ENCODE assay signal across 8 cellular contexts in genomic region chr14:77580964-77581505, GRCh38. TPM values are rescaled to one million over a fixed set of nuclear protein-coding genes. Genes with fewer than 3 reads are reported as not detected.
DNase-seq lines count a peak whose midpoint lies in the region; ATAC-seq and TF ChIP-seq lines count a peak whose summit lies in the region.

No MANE protein-coding gene starts in this region.

- peak overlapping the region; percentile 60 for H3K9ac ChIP-seq in adipocyte (ENCODE audit: low read length)

- intact Hi-C loops in Calu3 (cut with micrococcal nuclease; ENCODE audit: unreplicated experiment): no loop called here

- H3K4me3 Mint-ChIP-seq in naive B cell: peak overlapping the region in 4 of 8 donors; percentile 5 to 59 (median 53)
- no peak overlapping the region for H3K4me3 Mint-ChIP-seq in Calu3 (ENCODE audit: low read depth, unreplicated experiment)

- H3K9me3 Mint-ChIP-seq in naive B cell: no peaks in the 10 kb centered on the region
- no peaks in the 10 kb centered on the region for H3K9me3 Mint-ChIP-seq in Calu3 (ENCODE audit: low read depth, unreplicated experiment)

- H3K4me3 ChIP-seq in adipocyte (ENCODE audit: low read length): peak overlapping the region; percentile 75

- DNase-seq in NCI-H2107 treated with DMSO at 0.1 percent for 48 hours (lab: John Stamatoyannopoulos, UW; ENCODE audit: unreplicated experiment): peak; percentile 47
- DNase-seq in NCI-H2107 (lab: John Stamatoyannopoulos, UW): no peak
- DNase-seq in LHCN-M2 (ENCODE audit: low read depth): peak; percentile 50
- DNase-seq in adipocyte (ENCODE audit: low read depth): peak; percentile 87
- no peak for DNase-seq in naive B cell
- no peak for DNase-seq in AG08396 (ENCODE audit: low spot score)
- no peak for DNase-seq in Calu3

- peaks cover 0 to 5% of the 10 kb centered on the region in 2 donors for H3K36me3 Mint-ChIP-seq in naive B cell
- peaks cover 5% of the 10 kb centered on the region for H3K36me3 Mint-ChIP-seq in Calu3 (ENCODE audit: insufficient read depth, unreplicated experiment)

- H3K36me3 ChIP-seq in adipocyte (ENCODE audit: control insufficient read depth, insufficient read depth, low read length, severe bottlenecking): no peaks in the 10 kb centered on the region

- H3K27me3 Mint-ChIP-seq in naive B cell (no peaks in the 10 kb centered on the region), Calu3 (ENCODE audit: unreplicated experiment) (no peaks in the 10 kb centered on the region)

- BruUV-seq in Calu3 (replicated peaks; lab: Mats Ljungman, UMichigan): no TSS peak

- ATAC-seq in GM21825 (IDR thresholded peaks at IDR 0.05; ENCODE audit: unreplicated experiment) (peak; percentile 90), naive B cell (ENCODE audit: low read depth in 2 of 2) (no peak)

- CTCF ChIA-PET in Calu3 (lab: Charles Lee): interaction anchor here (0.7 kb wide), 1 partner anchor 201 kb away, joined by 3 read pairs; no protein-coding TSS in a partner anchor

- peaks cover 20% of the 10 kb centered on the region for H3K4me1 ChIP-seq in adipocyte (ENCODE audit: control insufficient read depth, insufficient read depth, low read length)

- no peaks in the 10 kb centered on the region for H3K27me3 ChIP-seq in adipocyte (replicated peaks; ENCODE audit: control insufficient read depth, insufficient read depth, low read length)

- no peaks in the 10 kb centered on the region for H3K9me3 ChIP-seq in adipocyte (ENCODE audit: control insufficient read depth, low read length)

- no peak for TF ChIP-seq CTCF in Calu3 (IDR thresholded peaks at IDR 0.05; ENCODE audit: unreplicated experiment)

- H3K4me1 Mint-ChIP-seq in naive B cell: peaks cover 16 to 45% (median 36%) of the 10 kb centered on the region in 3 donors
- no peaks in the 10 kb centered on the region for H3K4me1 Mint-ChIP-seq in Calu3 (ENCODE audit: low read depth, unreplicated experiment)

- H3K27ac Mint-ChIP-seq in naive B cell (peak overlapping the region in 4 of 6 donors; percentile 16 to 72 (median 40)), Calu3 (ENCODE audit: unreplicated experiment) (no peak overlapping the region)

RNA-seq across cellular contexts. Expression of gene SPTLC2, which starts 35.4 kb away (rescaled TPM):
- total RNA-seq in LHCN-M2 (2014; rRNA removed): 12.5 and 15.6 TPM in 2 replicates
- 12.2 TPM for polyA plus RNA-seq in LHCN-M2 (2012)
- polyA plus RNA-seq in naive B cell (ENCODE audit: low read depth in 6 of 6): 10 to 100 TPM in 5 of 6 donors, 1 to 10 TPM in 1; 2.1 to 37.2 (median 32.8) TPM
- total RNA-seq in Calu3 (2022): 45.5 and 45.9 TPM in 2 replicates

Comparison
In these comparisons a context has a peak if more than half of its experiments do, and no peak if none do; other contexts are left out.
1. DNase-seq: peak in NCI-H2107 treated with DMSO at 0.1 percent for 48 hours (single experiment), LHCN-M2 (single experiment) and adipocyte (single experiment); none in NCI-H2107 (single experiment), naive B cell (single experiment), AG08396 (single experiment) and Calu3 (single experiment).